In the genomic region with DNA sequence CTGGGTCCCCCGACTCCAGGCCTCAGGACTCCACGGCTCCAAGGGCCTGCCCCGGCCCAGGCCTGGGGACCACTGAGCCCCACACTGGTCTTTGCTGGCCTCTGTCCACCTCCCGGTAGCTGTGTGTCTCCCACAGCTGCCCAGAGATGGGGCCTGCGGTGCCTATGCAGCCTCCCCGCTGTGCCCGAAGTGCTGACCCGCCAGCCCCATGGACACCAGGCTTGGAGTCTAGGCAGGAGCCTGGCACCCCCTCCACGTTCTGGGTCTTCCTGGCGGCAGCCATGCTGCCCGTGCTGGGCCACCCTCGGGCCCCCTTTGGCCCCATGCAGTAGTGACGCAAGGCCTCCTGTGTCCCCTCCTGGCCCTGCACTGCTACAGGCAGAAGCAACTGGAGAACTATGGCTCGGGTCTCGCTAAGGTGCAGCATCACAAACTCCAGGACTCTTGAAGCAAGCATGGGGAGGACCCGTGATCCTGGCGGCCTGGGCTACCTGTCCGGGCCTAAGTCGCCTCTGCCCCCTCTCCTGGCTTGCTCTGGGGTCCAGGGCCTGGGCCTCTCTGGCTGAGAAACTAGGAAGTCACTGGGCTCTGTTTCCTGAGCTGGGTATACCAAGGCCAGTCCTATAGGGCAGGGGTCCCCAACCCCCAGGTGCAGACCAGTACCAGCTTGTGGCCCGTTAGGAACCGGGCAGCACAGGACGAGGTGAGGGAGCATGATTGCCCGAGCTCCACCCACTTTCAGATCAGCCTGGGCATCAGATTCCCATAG, we compare ENCODE assay signal across 1 cellular context.
TF ChIP-seq lines count a peak whose summit lies in the region.

No MANE protein-coding gene starts in this region.

TF ChIP-seq in IMR-90, 13 proteins besides CTCF, POLR2A, EP300 and RAD21:
- no peak for TF ChIP-seq MAFK (IDR thresholded peaks at IDR 0.05; ENCODE audit: low read depth, low read length)
- TF ChIP-seq CEBPB (IDR thresholded peaks at IDR 0.05; ENCODE audit: low read depth, low read length): no peak
- TF ChIP-seq FOS (IDR thresholded peaks at IDR 0.05; ENCODE audit: low read depth, low read length): no peak
- TF ChIP-seq MXI1 (IDR thresholded peaks at IDR 0.05; ENCODE audit: borderline replicate concordance, low read depth, low read length): no peak
- TF ChIP-seq NFE2L2 (IDR thresholded peaks at IDR 0.05; ENCODE audit: low read depth, low read length): no peak
- no peak for TF ChIP-seq RFX5 (IDR thresholded peaks at IDR 0.05; ENCODE audit: low read depth, low read length)
- no peak for TF ChIP-seq CHD1 (IDR thresholded peaks at IDR 0.05; ENCODE audit: low read depth, low read length)
- no peak for TF ChIP-seq RCOR1 (IDR thresholded peaks at IDR 0.05; ENCODE audit: insufficient replicate concordance, low read length)
- no peak for TF ChIP-seq MAZ (IDR thresholded peaks at IDR 0.05; ENCODE audit: borderline replicate concordance, low read depth, low read length)
- no peak for TF ChIP-seq USF2 (IDR thresholded peaks at IDR 0.05; ENCODE audit: low read depth, low read length)
- no peak for TF ChIP-seq ELK1 (IDR thresholded peaks at IDR 0.05; ENCODE audit: borderline replicate concordance, low read depth, low read length)
- TF ChIP-seq BHLHE40 (IDR thresholded peaks at IDR 0.05; ENCODE audit: low read depth, low read length): no peak
- no peak for TF ChIP-seq SMC3 (IDR thresholded peaks at IDR 0.05; ENCODE audit: low read depth, low read length)
